Comparison of ENCODE assay signal across 8 cellular contexts in the genomic region with DNA sequence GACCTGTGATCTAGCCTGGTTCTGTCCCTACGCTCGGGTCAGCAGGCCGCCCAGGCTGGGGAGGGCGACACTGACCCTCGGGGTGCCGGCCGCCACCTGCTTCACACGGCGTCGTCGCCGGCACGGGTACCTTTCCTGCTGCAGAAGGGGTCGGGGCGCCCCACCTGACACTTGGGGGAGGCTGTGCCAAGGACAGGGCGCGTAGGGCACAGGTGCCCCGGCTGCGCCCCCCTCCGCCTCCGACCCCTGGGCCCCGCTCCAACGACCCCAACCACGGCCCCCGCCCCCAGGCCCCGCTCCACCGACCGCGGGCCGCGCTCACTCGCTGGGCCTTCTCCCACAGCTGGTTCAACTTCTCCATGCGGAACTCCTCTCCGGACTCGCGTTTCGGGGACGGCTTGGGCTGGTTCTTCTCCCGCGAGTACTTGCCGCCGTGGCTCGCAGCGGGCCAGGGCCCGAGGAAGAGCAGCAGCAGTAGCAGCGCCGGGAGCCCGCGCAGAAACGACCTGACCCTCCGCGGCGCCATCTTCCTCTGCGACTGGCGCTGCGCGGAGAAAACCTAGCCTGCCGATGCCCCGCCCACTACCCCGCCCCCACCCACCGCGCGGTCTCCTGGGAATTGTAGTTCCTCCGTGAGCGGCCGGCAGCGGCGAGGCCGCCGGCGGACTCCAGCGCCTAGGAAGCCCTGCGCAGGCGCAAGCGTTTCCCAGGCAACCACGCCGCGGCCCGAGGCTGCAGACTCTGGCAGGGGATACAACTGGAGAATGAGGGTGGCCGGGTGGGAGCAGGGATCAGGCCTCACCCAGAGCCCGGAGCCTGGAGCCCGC. TPM values are rescaled to one million over a fixed set of nuclear protein-coding genes. Genes with fewer than 3 reads are reported as not detected.
A peak's percentile ranks its signal among the peaks of the same experiment; 100 is the strongest.
DNase-seq lines count a peak whose midpoint lies in the region; ATAC-seq and TF ChIP-seq lines count a peak whose summit lies in the region.

A gene with protein sequence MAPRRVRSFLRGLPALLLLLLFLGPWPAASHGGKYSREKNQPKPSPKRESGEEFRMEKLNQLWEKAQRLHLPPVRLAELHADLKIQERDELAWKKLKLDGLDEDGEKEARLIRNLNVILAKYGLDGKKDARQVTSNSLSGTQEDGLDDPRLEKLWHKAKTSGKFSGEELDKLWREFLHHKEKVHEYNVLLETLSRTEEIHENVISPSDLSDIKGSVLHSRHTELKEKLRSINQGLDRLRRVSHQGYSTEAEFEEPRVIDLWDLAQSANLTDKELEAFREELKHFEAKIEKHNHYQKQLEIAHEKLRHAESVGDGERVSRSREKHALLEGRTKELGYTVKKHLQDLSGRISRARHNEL (minus strand): TSS at position 536 of the 827 bp plus-strand sequence. CDS start 10 bp downstream, at position 526.

- POLR2A ChIA-PET in RWPE1 (lab: Yijun Ruan, JAX; ENCODE audit: low non-redundant PET) = no interaction called here

- TF ChIP-seq CTCF in RWPE1 (conservative IDR thresholded peaks at IDR 0.05; ENCODE audit: low read depth) (no peak), fibroblast of the aortic adventitia (IDR thresholded peaks at IDR 0.05; ENCODE audit: insufficient read depth, low read length) (no peak), nephron (IDR thresholded peaks at IDR 0.05; ENCODE audit: unreplicated experiment in 3 of 3) (no peak)

- peak; percentile 76 for ATAC-seq in GM21825 (IDR thresholded peaks at IDR 0.05; ENCODE audit: unreplicated experiment)

- DNase-seq in DMS79 treated with DMSO at 0.1 percent for 48 hours (lab: John Stamatoyannopoulos, UW) (peak; percentile 52), LHCN-M2 (ENCODE audit: low read depth) (peak; percentile 78), RWPE1 (ENCODE audit: low spot score) (peak; percentile 94), fibroblast of the aortic adventitia (ENCODE audit: low read depth) (peak; percentile 88)
- DNase-seq in activated T-helper 9 cell treated with anti-CD3 and anti-CD28 coated beads, Interleukin-2, amount 50 U/mL, for 16 hours (ENCODE audit: low read depth) = peak; percentile 82

- CTCF ChIA-PET in RWPE1 (lab: Yijun Ruan, JAX) = no interaction called here

- H3K4me3 Mint-ChIP-seq in nephron = peak within 1 kb of the TSS; percentile 100
- H3K4me3 Mint-ChIP-seq in stimulated activated naive CD8-positive, alpha-beta T cell treated with anti-CD3 and anti-CD28 coated beads, Interleukin-15, Interleukin-2, amounts not matched to agents 100 ng/mL and 50 ng/mL, for 24 hours = peak within 1 kb of the TSS; percentile 95

- peak within 1 kb of the TSS; percentile 88 for H3K4me3 ChIP-seq in fibroblast of the aortic adventitia (ENCODE audit: low read depth, low read length)

- H3K9me3 Mint-ChIP-seq in nephron = peaks cover 10% of the 10 kb centered on the region
- no peaks in the 10 kb centered on the region for H3K9me3 Mint-ChIP-seq in stimulated activated naive CD8-positive, alpha-beta T cell treated with anti-CD3 and anti-CD28 coated beads, Interleukin-15, Interleukin-2, amounts not matched to agents 100 ng/mL and 50 ng/mL, for 24 hours

- peaks cover 6% of the 10 kb centered on the region for H3K27me3 Mint-ChIP-seq in nephron (ENCODE audit: low read depth)
- peaks cover 4% of the 10 kb centered on the region for H3K27me3 Mint-ChIP-seq in stimulated activated naive CD8-positive, alpha-beta T cell treated with anti-CD3 and anti-CD28 coated beads, Interleukin-15, Interleukin-2, amounts not matched to agents 100 ng/mL and 50 ng/mL, for 24 hours

- H3K4me1 Mint-ChIP-seq in nephron = peaks cover 11% of the 10 kb centered on the region
- H3K4me1 Mint-ChIP-seq in stimulated activated naive CD8-positive, alpha-beta T cell treated with anti-CD3 and anti-CD28 coated beads, Interleukin-15, Interleukin-2, amounts not matched to agents 100 ng/mL and 50 ng/mL, for 24 hours (ENCODE audit: low read depth) = peaks cover 29% of the 10 kb centered on the region

- peak within 1 kb of the TSS; percentile 66 to 96 (median 91) for H3K27ac Mint-ChIP-seq in nephron
- peak within 1 kb of the TSS; percentile 86 for H3K27ac Mint-ChIP-seq in stimulated activated naive CD8-positive, alpha-beta T cell treated with anti-CD3 and anti-CD28 coated beads, Interleukin-15, Interleukin-2, amounts not matched to agents 100 ng/mL and 50 ng/mL, for 24 hours

- peak within 1 kb of the TSS; percentile 56 for H3K27ac ChIP-seq in RWPE1

- peaks cover 11% of the 10 kb centered on the region for H3K36me3 Mint-ChIP-seq in nephron (ENCODE audit: low read depth)
- H3K36me3 Mint-ChIP-seq in stimulated activated naive CD8-positive, alpha-beta T cell treated with anti-CD3 and anti-CD28 coated beads, Interleukin-15, Interleukin-2, amounts not matched to agents 100 ng/mL and 50 ng/mL, for 24 hours (ENCODE audit: low read depth) = peaks cover 10% of the 10 kb centered on the region

RNA-seq across cellular contexts. Expression of the gene that starts here (rescaled TPM):
- total RNA-seq in LHCN-M2 (2014; rRNA removed) (211 and 237 TPM in 2 replicates), fibroblast of the aortic adventitia (ENCODE audit: low replicate concordance) (61.0 and 87.7 TPM in 2 replicates)
- polyA plus RNA-seq in LHCN-M2 (2012) = 235 TPM

Comparison
In these comparisons a context has a peak if more than half of its experiments do, and no peak if none do; other contexts are left out.
1. Peak in every context shown above with its lines: DNase-seq, ATAC-seq, H3K4me3 ChIP-seq and H3K27ac ChIP-seq.